8 cellular contexts compared by ENCODE assay signal in genomic region chr9:133030317-133031129, GRCh38. TPM values are rescaled to one million over a fixed set of nuclear protein-coding genes. Genes with fewer than 3 reads are reported as not detected.
DNase-seq lines count a peak whose midpoint lies in the region; ATAC-seq and TF ChIP-seq lines count a peak whose summit lies in the region.

Gene GTF3C5 (plus strand): TSS chr9:133030997. CDS start chr9:133031012, 15 bp downstream.

- H3K27me3 Mint-ChIP-seq in T-helper 17 cell (no peaks in the 10 kb centered on the region), progenitor cell of endocrine pancreas (peaks cover 11% of the 10 kb centered on the region)

- H3K27ac ChIP-seq in left ventricle myocardium inferior (replicated peaks): peak within 1 kb of the TSS; percentile 97

- DNase-seq in NCI-H1694 treated with DMSO at 0.1 percent for 48 hours (lab: John Stamatoyannopoulos, UW) (peak; percentile 98), T-helper 17 cell (peak; percentile 80 to 86 (median 86)), amygdala (lab: John Stamatoyannopoulos, UW) (peak; percentile 79 to 100 (median 94)), left ventricle myocardium inferior (peak; percentile 91), progenitor cell of endocrine pancreas (ENCODE audit: low spot score, unreplicated experiment) (peak; percentile 82), ureter (ENCODE audit: low spot score) (peak; percentile 95)

- H3K36me3 ChIP-seq in left ventricle myocardium inferior: no peaks in the 10 kb centered on the region

- peaks cover 33% of the 10 kb centered on the region for H3K4me1 Mint-ChIP-seq in T-helper 17 cell
- peaks cover 18% of the 10 kb centered on the region for H3K4me1 Mint-ChIP-seq in progenitor cell of endocrine pancreas (ENCODE audit: low read depth)

- H3K36me3 Mint-ChIP-seq in T-helper 17 cell (ENCODE audit: low read depth) (peaks cover 2% of the 10 kb centered on the region), progenitor cell of endocrine pancreas (ENCODE audit: insufficient read depth) (peaks cover 2% of the 10 kb centered on the region)

- no peaks in the 10 kb centered on the region for H3K9me3 ChIP-seq in T-helper 17 cell (ENCODE audit: control insufficient read depth, low read length, poor library complexity, severe bottlenecking)
- H3K9me3 ChIP-seq in left ventricle myocardium inferior (replicated peaks): no peaks in the 10 kb centered on the region

- TF ChIP-seq CTCF in left ventricle myocardium inferior (IDR thresholded peaks at IDR 0.05; ENCODE audit: borderline replicate concordance): peak; percentile 23
- no peak for TF ChIP-seq CTCF in progenitor cell of endocrine pancreas (IDR thresholded peaks at IDR 0.05; ENCODE audit: unreplicated experiment)

- no peaks in the 10 kb centered on the region for H3K27me3 ChIP-seq in left ventricle myocardium inferior (ENCODE audit: low read depth)

- H3K4me1 ChIP-seq in left ventricle myocardium inferior: peaks cover 44% of the 10 kb centered on the region

- intact Hi-C loops in left ventricle myocardium inferior (cut with micrococcal nuclease): loop anchor here (10.0 kb wide), 1 partner anchor 114 kb away; no protein-coding TSS in a partner anchor

- H3K4me3 Mint-ChIP-seq in T-helper 17 cell (peak within 1 kb of the TSS; percentile 96), progenitor cell of endocrine pancreas (ENCODE audit: low read depth) (peak within 1 kb of the TSS; percentile 98)

- peak within 1 kb of the TSS; percentile 97 for H3K27ac Mint-ChIP-seq in T-helper 17 cell
- peak within 1 kb of the TSS; percentile 98 for H3K27ac Mint-ChIP-seq in progenitor cell of endocrine pancreas

- peak within 1 kb of the TSS; percentile 98 for H3K4me3 ChIP-seq in left ventricle myocardium inferior

- ATAC-seq in HG02885 (IDR thresholded peaks at IDR 0.05; ENCODE audit: poor library complexity, unreplicated experiment) (peak; percentile 97), T-helper 17 cell (peak; percentile 96)

- no peaks in the 10 kb centered on the region for H3K9me3 Mint-ChIP-seq in progenitor cell of endocrine pancreas (ENCODE audit: low read depth)

- peak; percentile 89 for TF ChIP-seq POLR2A in GM15510 (IDR thresholded peaks at IDR 0.05; ENCODE audit: borderline replicate concordance, extremely low read depth, insufficient read length)

RNA-seq across cellular contexts. Expression of gene GTF3C5, which starts in this region (rescaled TPM):
- total RNA-seq in T-helper 17 cell (10 to 100 TPM; 38.9 to 46.6 TPM), left ventricle myocardium inferior (36.0 TPM), progenitor cell of endocrine pancreas (91.6 and 94.0 TPM in 2 replicates), ureter (60.7 TPM)

Comparison
In these comparisons a context has a peak if more than half of its experiments do, and no peak if none do; other contexts are left out.
1. Peak in every context shown above with its lines: DNase-seq, ATAC-seq, H3K4me3 ChIP-seq and H3K27ac ChIP-seq.